1 cellular context compared by ENCODE assay signal in genomic region chr21:44845418-44846200, GRCh38.
TF ChIP-seq lines count a peak whose summit lies in the region.

No MANE protein-coding gene starts in this region.

TF ChIP-seq in GM12878, 131 proteins besides CTCF, POLR2A, EP300 and RAD21 (continued from another document):
- no peak for TF ChIP-seq ZBTB40 (IDR thresholded peaks at IDR 0.05; ENCODE audit: borderline replicate concordance)
- no peak for TF ChIP-seq BCLAF1 (IDR thresholded peaks at IDR 0.05)
- no peak for TF ChIP-seq PAX8 (IDR thresholded peaks at IDR 0.05)
TF ChIP-seq in GM12878: peak in this region for 7.
